11 cellular contexts compared by ENCODE assay signal in genomic region chr1:86207323-86207722, GRCh38. TPM values are rescaled to one million over a fixed set of nuclear protein-coding genes. Genes with fewer than 3 reads are reported as not detected.
DNase-seq lines count a peak whose midpoint lies in the region; ATAC-seq and TF ChIP-seq lines count a peak whose summit lies in the region.
"Had no signal": no experiment of that assay in that cellular context is flagged by ENCODE, and none has a peak within 500 bp of the region (broad histone marks: within the 10 kb centered on the region; RNA-seq: fewer than 3 reads in every experiment).

No MANE protein-coding gene starts in this region.

- ATAC-seq in PC-3 (peak; percentile 22; the same call in 1 of the 2 replicates), HG02798 (IDR thresholded peaks at IDR 0.05; ENCODE audit: poor library complexity, unreplicated experiment) (no peak)

- BruUV-seq in PC-3 (replicated peaks; lab: Mats Ljungman, UMichigan) (no TSS peak), OCI-LY7 (replicated peaks; lab: Mats Ljungman, UMichigan) (no TSS peak)

- H3K79me2 ChIP-seq in PC-3 (ENCODE audit: low read length) = no peaks in the 10 kb centered on the region
- no peaks in the 10 kb centered on the region for H3K79me2 ChIP-seq in OCI-LY7 (ENCODE audit: insufficient read depth, low read depth, low read length)

- POLR2A ChIA-PET in PC-3 (lab: Charles Lee; ENCODE audit: unreplicated experiment) = no interaction called here
- POLR2A ChIA-PET in OCI-LY7 (lab: Charles Lee) = interaction anchor here (0.7 kb wide), 1 partner anchor 1860 kb away, joined by 3 read pairs; no protein-coding TSS in a partner anchor

- H3K4me3 ChIP-seq in PC-3 (ENCODE audit: low read length) (no peak overlapping the region), OCI-LY7 (ENCODE audit: low read depth, low read length, poor library complexity, severe bottlenecking) (no peak overlapping the region)

- no peaks in the 10 kb centered on the region for H3K9me3 ChIP-seq in PC-3 (ENCODE audit: low read length)
- H3K9me3 ChIP-seq in OCI-LY7 (ENCODE audit: low read length) = no peaks in the 10 kb centered on the region
- H3K9me3 ChIP-seq: neutrophil had no signal

- CTCF ChIA-PET in PC-3 (lab: Charles Lee) (no interaction called here), OCI-LY7 (lab: Charles Lee; ENCODE audit: unreplicated experiment) (no interaction called here)

- no peak for TF ChIP-seq CTCF in PC-3 (conservative IDR thresholded peaks at IDR 0.05; ENCODE audit: low read depth, low read length)
- TF ChIP-seq CTCF in OCI-LY7 (conservative IDR thresholded peaks at IDR 0.05; ENCODE audit: low read length) = no peak

- H3K9me2 ChIP-seq in PC-3 (replicated peaks; ENCODE audit: low read length) = no peaks in the 10 kb centered on the region
- H3K9me2 ChIP-seq in OCI-LY7 (ENCODE audit: insufficient read depth, low read length) = no peaks in the 10 kb centered on the region

- DNase-seq in NCI-H82 (lab: John Stamatoyannopoulos, UW) (peak; percentile 56), NCI-H82 treated with DMSO at 0.1 percent for 48 hours (lab: John Stamatoyannopoulos, UW; ENCODE audit: unreplicated experiment) (no peak), PC-3 (peak; percentile 72), fibroblast of peridontal ligament (ENCODE audit: extremely low read depth) (peak; percentile 89), smooth muscle cell of the brain vasculature (ENCODE audit: low read depth, low spot score) (peak; percentile 9), OCI-LY7 (ENCODE audit: low spot score) (no peak)
- DNase-seq in activated naive CD4-positive, alpha-beta T cell (lab: John Stamatoyannopoulos, UW) = no peak
- DNase-seq: NCI-H146 had no signal

- no peak overlapping the region for H3K27ac ChIP-seq in PC-3 (ENCODE audit: low read length)
- H3K27ac ChIP-seq in OCI-LY7 (ENCODE audit: low read depth, low read length, poor library complexity, severe bottlenecking) = no peak overlapping the region
- H3K27ac ChIP-seq: neutrophil had no signal

- no peak overlapping the region for H3K9ac ChIP-seq in PC-3 (ENCODE audit: low read length)

- H2AFZ ChIP-seq in PC-3 (ENCODE audit: low read length) (no peak overlapping the region), OCI-LY7 (ENCODE audit: low read length) (no peak overlapping the region)

- H3K4me1 ChIP-seq in PC-3 (ENCODE audit: insufficient read depth, low read length) = no peaks in the 10 kb centered on the region
- H3K4me1 ChIP-seq in OCI-LY7 (ENCODE audit: insufficient read depth, low read length, poor library complexity, severe bottlenecking) = no peaks in the 10 kb centered on the region

- H3F3A ChIP-seq in PC-3 (ENCODE audit: low read length, unreplicated experiment) = no peaks in the 10 kb centered on the region

- peaks cover 44% of the 10 kb centered on the region for H3K27me3 ChIP-seq in PC-3 (ENCODE audit: low read length)
- H3K27me3 ChIP-seq: neutrophil had no signal

- H3K36me3 ChIP-seq in PC-3 (ENCODE audit: low read depth, low read length) (no peaks in the 10 kb centered on the region), OCI-LY7 (ENCODE audit: insufficient read depth, low read length) (no peaks in the 10 kb centered on the region)
- H3K36me3 ChIP-seq: neutrophil had no signal

- intact Hi-C loops in PC-3 (cut with micrococcal nuclease) = no loop called here
- intact Hi-C loops in OCI-LY7 (cut with micrococcal nuclease; ENCODE audit: unreplicated experiment) = no loop called here

- H3K4me2 ChIP-seq in PC-3 (ENCODE audit: low read length) (no peak overlapping the region), OCI-LY7 (ENCODE audit: low read length) (no peak overlapping the region)

- H4K20me1 ChIP-seq in PC-3 (ENCODE audit: low read length) (no peaks in the 10 kb centered on the region), OCI-LY7 (ENCODE audit: insufficient read depth, low read length) (no peaks in the 10 kb centered on the region)

RNA-seq across cellular contexts. Expression of gene COL24A1, which starts 50.8 kb away (rescaled TPM):
- total RNA-seq in PC-3 (2014; rRNA removed) (0.07 and 0.17 TPM in 2 replicates), OCI-LY7 (2022) (0.07 and 0.23 TPM in 2 replicates)
- 0.03 and 0.06 TPM in 2 replicates for total RNA-seq in OCI-LY7 (2014; rRNA removed; shearing (Covaris generic))
- total RNA-seq: SK-MEL-5 had no signal

Comparison
In these comparisons a context has a peak if more than half of its experiments do, and no peak if none do; other contexts are left out.
1. DNase-seq: peak in NCI-H82 (single experiment), PC-3 (single experiment), fibroblast of peridontal ligament (single experiment) and smooth muscle cell of the brain vasculature (single experiment); none in NCI-H82 treated with DMSO at 0.1 percent for 48 hours (single experiment), OCI-LY7 (single experiment) and activated naive CD4-positive, alpha-beta T cell (0 of 4).